1 cellular context compared by ENCODE assay signal in the genomic region with DNA sequence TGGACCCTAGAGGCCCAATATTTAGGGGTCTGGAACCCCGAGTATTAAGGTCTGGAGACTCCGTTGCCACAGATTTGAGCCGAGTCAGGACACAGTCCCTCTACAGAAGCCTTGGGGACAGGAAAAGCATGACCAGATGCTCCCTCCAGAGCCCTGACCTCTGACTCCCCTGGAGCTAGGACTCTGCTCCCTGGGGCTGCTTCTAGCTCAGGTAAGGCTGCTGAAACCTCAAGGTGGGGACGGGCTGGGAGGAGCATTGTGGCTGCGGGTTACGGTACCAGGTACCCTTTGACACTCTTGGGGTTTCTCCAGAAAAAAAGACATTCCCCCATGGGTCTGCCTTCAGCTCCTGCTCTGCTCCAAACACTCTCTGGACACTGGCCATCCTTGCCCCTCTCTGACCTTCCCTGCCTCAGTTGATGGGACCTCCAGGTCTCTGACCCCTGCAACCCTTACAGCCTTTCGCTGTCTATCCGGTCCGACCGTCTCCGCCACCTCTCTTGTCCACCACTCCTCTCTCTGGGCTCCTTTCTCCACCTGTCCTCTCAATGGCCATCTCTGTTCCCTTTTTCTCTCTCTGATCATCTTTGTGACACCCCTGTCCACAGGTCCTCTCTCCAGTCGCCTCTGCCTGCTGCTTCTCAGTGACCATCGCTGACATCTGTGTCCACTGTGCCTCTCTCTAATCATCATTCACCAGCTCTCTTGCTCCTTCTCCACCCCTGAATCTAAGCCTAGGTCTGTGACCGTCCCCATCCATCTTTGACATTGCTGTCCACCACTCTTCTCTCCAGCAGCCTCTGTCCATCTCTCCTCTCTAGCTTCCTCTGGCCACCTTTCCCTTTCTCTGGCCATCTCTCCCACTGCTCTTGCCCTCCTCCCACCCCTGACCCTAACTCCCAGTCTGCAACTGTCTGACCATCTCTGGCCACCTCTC.
A peak's percentile ranks its signal among the peaks of the same experiment; 100 is the strongest.
TF ChIP-seq lines count a peak whose summit lies in the region.

No MANE protein-coding gene starts in this region.

TF ChIP-seq in K562, 482 proteins besides CTCF, POLR2A, EP300 and RAD21:
- TF ChIP-seq BDP1 (IDR thresholded peaks at IDR 0.05; ENCODE audit: insufficient read depth, insufficient read length): no peak
- TF ChIP-seq ZNF79 (CRISPR knock-in tag; IDR thresholded peaks at IDR 0.05; ENCODE audit: low read depth): no peak
- no peak for TF ChIP-seq ZNF184 (CRISPR knock-in tag; IDR thresholded peaks at IDR 0.05)
- TF ChIP-seq CTBP1 (IDR thresholded peaks at IDR 0.05; ENCODE audit: borderline replicate concordance): peak; percentile 21; the same call in 1 of the 2 replicates
